Comparison of ENCODE assay signal across 8 cellular contexts in the genomic region with DNA sequence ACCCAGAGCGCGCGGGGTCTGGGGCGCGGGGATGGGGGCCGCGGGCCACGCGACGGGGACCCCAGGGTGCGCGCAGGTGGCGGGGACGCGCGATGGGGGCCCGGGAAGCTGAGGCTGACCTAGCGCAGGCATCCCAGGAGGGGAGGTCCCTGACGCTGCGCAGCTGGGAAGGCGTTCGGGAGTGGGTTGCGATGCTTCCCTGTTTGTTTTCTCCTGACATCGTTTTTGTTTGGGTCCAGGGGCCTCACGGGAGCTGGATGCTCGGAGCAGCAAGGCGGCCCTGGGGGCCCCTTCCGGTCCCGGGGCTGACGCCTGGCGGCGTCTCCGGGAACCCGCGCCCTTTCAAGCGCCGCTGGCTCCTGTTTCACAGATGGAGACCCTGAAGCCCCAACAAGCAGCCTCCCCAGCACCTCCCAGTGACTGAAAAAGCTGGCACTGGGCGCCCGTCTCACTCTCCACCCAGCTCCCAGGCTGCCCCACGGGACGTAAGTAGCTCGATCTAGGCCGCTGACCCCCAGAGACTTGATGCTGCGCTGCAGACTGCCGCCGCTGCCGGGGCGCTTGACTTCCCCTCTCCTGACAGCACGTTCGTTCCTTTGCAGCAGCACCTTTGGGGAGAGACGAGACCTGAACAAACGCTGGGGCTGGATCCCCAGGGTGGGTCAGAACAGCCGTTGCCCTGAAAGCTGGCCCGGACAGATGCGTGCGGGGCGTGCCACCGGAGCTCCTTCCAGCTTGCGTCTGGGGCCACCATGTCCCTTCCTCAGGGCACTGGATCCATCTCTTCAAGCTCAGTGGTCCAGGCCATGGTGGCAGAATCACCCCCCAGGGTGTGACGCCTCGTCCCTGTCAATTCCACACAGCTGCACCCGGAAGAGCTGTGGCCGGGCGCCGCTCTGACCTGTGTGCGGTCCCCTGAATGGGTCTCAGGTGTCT.
A peak's percentile ranks its signal among the peaks of the same experiment; 100 is the strongest.
DNase-seq lines count a peak whose midpoint lies in the region; ATAC-seq lines count a peak whose summit lies in the region.

No MANE protein-coding gene starts in this region.

- H3K36me3 Mint-ChIP-seq in effector memory CD8-positive, alpha-beta T cell (ENCODE audit: insufficient read depth) = peaks cover 10% of the 10 kb centered on the region

- H3K9me3 Mint-ChIP-seq in effector memory CD8-positive, alpha-beta T cell = no peaks in the 10 kb centered on the region

- H3K4me1 Mint-ChIP-seq in effector memory CD8-positive, alpha-beta T cell (ENCODE audit: low read depth in 2 of 2) = peaks cover 10 to 12% of the 10 kb centered on the region in 2 donors

- H3K27ac Mint-ChIP-seq in effector memory CD8-positive, alpha-beta T cell = peak overlapping the region; percentile 41 to 72

- peak overlapping the region; percentile 78 to 83 for H3K4me3 Mint-ChIP-seq in effector memory CD8-positive, alpha-beta T cell

- no peaks in the 10 kb centered on the region for H3K27me3 Mint-ChIP-seq in effector memory CD8-positive, alpha-beta T cell

- peak; percentile 35 for ATAC-seq in HG02588 (IDR thresholded peaks at IDR 0.05; ENCODE audit: unreplicated experiment)
- peak; percentile 45 for ATAC-seq in effector memory CD8-positive, alpha-beta T cell (replicated peaks)

- DNase-seq in NCI-H1105 treated with DMSO at 0.1 percent for 48 hours (lab: John Stamatoyannopoulos, UW) (peak; percentile 32), NCI-H1105 (lab: John Stamatoyannopoulos, UW) (no peak), NCI-H1092 treated with DMSO at 0.1 percent for 48 hours (lab: John Stamatoyannopoulos, UW) (peak; percentile 30), midbrain (lab: John Stamatoyannopoulos, UW) (peak; percentile 33)
- peak; percentile 19 to 22 for DNase-seq in activated CD4-positive, alpha-beta T cell treated with anti-CD3 and anti-CD28 coated beads, Interleukin-2, amount 50 U/mL, for 4 hours
- DNase-seq in effector memory CD8-positive, alpha-beta T cell = peak; percentile 38 to 45 (median 45)
- DNase-seq in stimulated activated CD8-positive, alpha-beta memory T cell treated with anti-CD3 and anti-CD28 coated beads, Interleukin-4, amount 100 ng/mL, for 48 hours = peak; percentile 72
